ENCODE assay signal across 1 cellular context in genomic region chr2:219081701-219082331, GRCh38.
TF ChIP-seq lines count a peak whose summit lies in the region.

No MANE protein-coding gene starts in this region.

TF ChIP-seq in HepG2, 621 proteins besides CTCF, POLR2A, EP300 and RAD21:
- no peak for TF ChIP-seq U2AF1 (optimal IDR thresholded peaks at IDR 0.05; ENCODE audit: low read depth, low read length)
- TF ChIP-seq ZNF747 (CRISPR knock-in tag; IDR thresholded peaks at IDR 0.05; ENCODE audit: borderline replicate concordance): no peak
- TF ChIP-seq, protein P1, sequence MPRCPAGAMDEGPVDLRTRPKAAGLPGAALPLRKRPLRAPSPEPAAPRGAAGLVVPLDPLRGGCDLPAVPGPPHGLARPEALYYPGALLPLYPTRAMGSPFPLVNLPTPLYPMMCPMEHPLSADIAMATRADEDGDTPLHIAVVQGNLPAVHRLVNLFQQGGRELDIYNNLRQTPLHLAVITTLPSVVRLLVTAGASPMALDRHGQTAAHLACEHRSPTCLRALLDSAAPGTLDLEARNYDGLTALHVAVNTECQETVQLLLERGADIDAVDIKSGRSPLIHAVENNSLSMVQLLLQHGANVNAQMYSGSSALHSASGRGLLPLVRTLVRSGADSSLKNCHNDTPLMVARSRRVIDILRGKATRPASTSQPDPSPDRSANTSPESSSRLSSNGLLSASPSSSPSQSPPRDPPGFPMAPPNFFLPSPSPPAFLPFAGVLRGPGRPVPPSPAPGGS (CRISPR knock-in tag; IDR thresholded peaks at IDR 0.05): no peak
- TF ChIP-seq ZGPAT (CRISPR knock-in tag; IDR thresholded peaks at IDR 0.05): 0 out of 2 replicates have a peak, but pooled peaks have one; percentile 5
- no peak for TF ChIP-seq MIXL1 (CRISPR knock-in tag; IDR thresholded peaks at IDR 0.05)
- no peak for TF ChIP-seq ZNF430 (CRISPR knock-in tag; IDR thresholded peaks at IDR 0.05)
- no peak for TF ChIP-seq ZSCAN30 (CRISPR knock-in tag; IDR thresholded peaks at IDR 0.05)
- TF ChIP-seq XRCC5 (optimal IDR thresholded peaks at IDR 0.05; ENCODE audit: low read length): no peak
- TF ChIP-seq, protein P2, sequence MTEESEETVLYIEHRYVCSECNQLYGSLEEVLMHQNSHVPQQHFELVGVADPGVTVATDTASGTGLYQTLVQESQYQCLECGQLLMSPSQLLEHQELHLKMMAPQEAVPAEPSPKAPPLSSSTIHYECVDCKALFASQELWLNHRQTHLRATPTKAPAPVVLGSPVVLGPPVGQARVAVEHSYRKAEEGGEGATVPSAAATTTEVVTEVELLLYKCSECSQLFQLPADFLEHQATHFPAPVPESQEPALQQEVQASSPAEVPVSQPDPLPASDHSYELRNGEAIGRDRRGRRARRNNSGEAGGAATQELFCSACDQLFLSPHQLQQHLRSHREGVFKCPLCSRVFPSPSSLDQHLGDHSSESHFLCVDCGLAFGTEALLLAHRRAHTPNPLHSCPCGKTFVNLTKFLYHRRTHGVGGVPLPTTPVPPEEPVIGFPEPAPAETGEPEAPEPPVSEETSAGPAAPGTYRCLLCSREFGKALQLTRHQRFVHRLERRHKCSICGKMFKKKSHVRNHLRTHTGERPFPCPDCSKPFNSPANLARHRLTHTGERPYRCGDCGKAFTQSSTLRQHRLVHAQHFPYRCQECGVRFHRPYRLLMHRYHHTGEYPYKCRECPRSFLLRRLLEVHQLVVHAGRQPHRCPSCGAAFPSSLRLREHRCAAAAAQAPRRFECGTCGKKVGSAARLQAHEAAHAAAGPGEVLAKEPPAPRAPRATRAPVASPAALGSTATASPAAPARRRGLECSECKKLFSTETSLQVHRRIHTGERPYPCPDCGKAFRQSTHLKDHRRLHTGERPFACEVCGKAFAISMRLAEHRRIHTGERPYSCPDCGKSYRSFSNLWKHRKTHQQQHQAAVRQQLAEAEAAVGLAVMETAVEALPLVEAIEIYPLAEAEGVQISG (CRISPR knock-in tag; IDR thresholded peaks at IDR 0.05): no peak
- peak; percentile 10; the same call in 1 of the 2 replicates for TF ChIP-seq ELF3 (CRISPR knock-in tag; IDR thresholded peaks at IDR 0.05)
- TF ChIP-seq ARID5B (CRISPR knock-in tag; IDR thresholded peaks at IDR 0.05): 0 out of 2 replicates have a peak, but pooled peaks have one; percentile 43
- TF ChIP-seq TBX2 (CRISPR knock-in tag; IDR thresholded peaks at IDR 0.05; ENCODE audit: borderline replicate concordance): 0 out of 2 replicates have a peak, but pooled peaks have one; percentile 8
- TF ChIP-seq CCDC6 (CRISPR knock-in tag; IDR thresholded peaks at IDR 0.05): no peak
- TF ChIP-seq, protein P3, sequence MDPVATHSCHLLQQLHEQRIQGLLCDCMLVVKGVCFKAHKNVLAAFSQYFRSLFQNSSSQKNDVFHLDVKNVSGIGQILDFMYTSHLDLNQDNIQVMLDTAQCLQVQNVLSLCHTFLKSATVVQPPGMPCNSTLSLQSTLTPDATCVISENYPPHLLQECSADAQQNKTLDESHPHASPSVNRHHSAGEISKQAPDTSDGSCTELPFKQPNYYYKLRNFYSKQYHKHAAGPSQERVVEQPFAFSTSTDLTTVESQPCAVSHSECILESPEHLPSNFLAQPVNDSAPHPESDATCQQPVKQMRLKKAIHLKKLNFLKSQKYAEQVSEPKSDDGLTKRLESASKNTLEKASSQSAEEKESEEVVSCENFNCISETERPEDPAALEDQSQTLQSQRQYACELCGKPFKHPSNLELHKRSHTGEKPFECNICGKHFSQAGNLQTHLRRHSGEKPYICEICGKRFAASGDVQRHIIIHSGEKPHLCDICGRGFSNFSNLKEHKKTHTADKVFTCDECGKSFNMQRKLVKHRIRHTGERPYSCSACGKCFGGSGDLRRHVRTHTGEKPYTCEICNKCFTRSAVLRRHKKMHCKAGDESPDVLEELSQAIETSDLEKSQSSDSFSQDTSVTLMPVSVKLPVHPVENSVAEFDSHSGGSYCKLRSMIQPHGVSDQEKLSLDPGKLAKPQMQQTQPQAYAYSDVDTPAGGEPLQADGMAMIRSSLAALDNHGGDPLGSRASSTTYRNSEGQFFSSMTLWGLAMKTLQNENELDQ (CRISPR knock-in tag; IDR thresholded peaks at IDR 0.05; ENCODE audit: borderline replicate concordance): no peak
- TF ChIP-seq MAF1 (CRISPR knock-in tag; IDR thresholded peaks at IDR 0.05; ENCODE audit: borderline replicate concordance): no peak
- 0 out of 2 replicates have a peak, but pooled peaks have one; percentile 1 for TF ChIP-seq KAT8 (CRISPR knock-in tag; IDR thresholded peaks at IDR 0.05)
- TF ChIP-seq SMARCE1 (IDR thresholded peaks at IDR 0.05; ENCODE audit: borderline replicate concordance): no peak
- TF ChIP-seq TCF12 (IDR thresholded peaks at IDR 0.05): no peak
- TF ChIP-seq TCF12 (CRISPR knock-in tag; IDR thresholded peaks at IDR 0.05): no peak
- no peak for TF ChIP-seq NFYC (CRISPR knock-in tag; IDR thresholded peaks at IDR 0.05)
- no peak for TF ChIP-seq SRSF4 (IDR thresholded peaks at IDR 0.05; ENCODE audit: low read depth, low read length, poor library complexity, severe bottlenecking)
- TF ChIP-seq, protein P4, sequence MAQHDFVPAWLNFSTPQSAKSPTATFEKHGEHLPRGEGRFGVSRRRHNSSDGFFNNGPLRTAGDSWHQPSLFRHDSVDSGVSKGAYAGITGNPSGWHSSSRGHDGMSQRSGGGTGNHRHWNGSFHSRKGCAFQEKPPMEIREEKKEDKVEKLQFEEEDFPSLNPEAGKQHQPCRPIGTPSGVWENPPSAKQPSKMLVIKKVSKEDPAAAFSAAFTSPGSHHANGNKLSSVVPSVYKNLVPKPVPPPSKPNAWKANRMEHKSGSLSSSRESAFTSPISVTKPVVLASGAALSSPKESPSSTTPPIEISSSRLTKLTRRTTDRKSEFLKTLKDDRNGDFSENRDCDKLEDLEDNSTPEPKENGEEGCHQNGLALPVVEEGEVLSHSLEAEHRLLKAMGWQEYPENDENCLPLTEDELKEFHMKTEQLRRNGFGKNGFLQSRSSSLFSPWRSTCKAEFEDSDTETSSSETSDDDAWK (CRISPR knock-in tag; IDR thresholded peaks at IDR 0.05): no peak
- TF ChIP-seq RBM39 (IDR thresholded peaks at IDR 0.05; ENCODE audit: low read depth, low read length, poor library complexity, severe bottlenecking): no peak
- TF ChIP-seq, protein P5, sequence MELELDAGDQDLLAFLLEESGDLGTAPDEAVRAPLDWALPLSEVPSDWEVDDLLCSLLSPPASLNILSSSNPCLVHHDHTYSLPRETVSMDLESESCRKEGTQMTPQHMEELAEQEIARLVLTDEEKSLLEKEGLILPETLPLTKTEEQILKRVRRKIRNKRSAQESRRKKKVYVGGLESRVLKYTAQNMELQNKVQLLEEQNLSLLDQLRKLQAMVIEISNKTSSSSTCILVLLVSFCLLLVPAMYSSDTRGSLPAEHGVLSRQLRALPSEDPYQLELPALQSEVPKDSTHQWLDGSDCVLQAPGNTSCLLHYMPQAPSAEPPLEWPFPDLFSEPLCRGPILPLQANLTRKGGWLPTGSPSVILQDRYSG (CRISPR knock-in tag; IDR thresholded peaks at IDR 0.05): no peak
- TF ChIP-seq GABPA (IDR thresholded peaks at IDR 0.05; ENCODE audit: low read depth, low read length): no peak
- TF ChIP-seq GABPA (CRISPR knock-in tag; IDR thresholded peaks at IDR 0.05; ENCODE audit: low read depth): no peak
- no peak for TF ChIP-seq HOXA9 (CRISPR knock-in tag; IDR thresholded peaks at IDR 0.05; ENCODE audit: borderline replicate concordance)
- TF ChIP-seq ZNF775 (CRISPR knock-in tag; IDR thresholded peaks at IDR 0.05; ENCODE audit: borderline replicate concordance): no peak
- TF ChIP-seq ZNF883 (CRISPR knock-in tag; IDR thresholded peaks at IDR 0.05; ENCODE audit: not compliant biosample characterization): no peak
- no peak for TF ChIP-seq MYC (CRISPR knock-in tag; IDR thresholded peaks at IDR 0.05; ENCODE audit: borderline replicate concordance)
- TF ChIP-seq, protein P6, sequence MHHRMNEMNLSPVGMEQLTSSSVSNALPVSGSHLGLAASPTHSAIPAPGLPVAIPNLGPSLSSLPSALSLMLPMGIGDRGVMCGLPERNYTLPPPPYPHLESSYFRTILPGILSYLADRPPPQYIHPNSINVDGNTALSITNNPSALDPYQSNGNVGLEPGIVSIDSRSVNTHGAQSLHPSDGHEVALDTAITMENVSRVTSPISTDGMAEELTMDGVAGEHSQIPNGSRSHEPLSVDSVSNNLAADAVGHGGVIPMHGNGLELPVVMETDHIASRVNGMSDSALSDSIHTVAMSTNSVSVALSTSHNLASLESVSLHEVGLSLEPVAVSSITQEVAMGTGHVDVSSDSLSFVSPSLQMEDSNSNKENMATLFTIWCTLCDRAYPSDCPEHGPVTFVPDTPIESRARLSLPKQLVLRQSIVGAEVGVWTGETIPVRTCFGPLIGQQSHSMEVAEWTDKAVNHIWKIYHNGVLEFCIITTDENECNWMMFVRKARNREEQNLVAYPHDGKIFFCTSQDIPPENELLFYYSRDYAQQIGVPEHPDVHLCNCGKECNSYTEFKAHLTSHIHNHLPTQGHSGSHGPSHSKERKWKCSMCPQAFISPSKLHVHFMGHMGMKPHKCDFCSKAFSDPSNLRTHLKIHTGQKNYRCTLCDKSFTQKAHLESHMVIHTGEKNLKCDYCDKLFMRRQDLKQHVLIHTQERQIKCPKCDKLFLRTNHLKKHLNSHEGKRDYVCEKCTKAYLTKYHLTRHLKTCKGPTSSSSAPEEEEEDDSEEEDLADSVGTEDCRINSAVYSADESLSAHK (CRISPR knock-in tag; IDR thresholded peaks at IDR 0.05; ENCODE audit: borderline replicate concordance): no peak
- TF ChIP-seq ZNF124 (CRISPR knock-in tag; IDR thresholded peaks at IDR 0.05): 0 out of 2 replicates have a peak, but pooled peaks have one; percentile 12
- no peak for TF ChIP-seq ZNF792 (CRISPR knock-in tag; IDR thresholded peaks at IDR 0.05)
- no peak for TF ChIP-seq SALL2 (CRISPR knock-in tag; IDR thresholded peaks at IDR 0.05)
- TF ChIP-seq ZNF691 (CRISPR knock-in tag; IDR thresholded peaks at IDR 0.05; ENCODE audit: borderline replicate concordance, low read depth): no peak
- no peak for TF ChIP-seq NFYB (CRISPR knock-in tag; IDR thresholded peaks at IDR 0.05)
- TF ChIP-seq ZKSCAN5 (CRISPR knock-in tag; IDR thresholded peaks at IDR 0.05): no peak
- peak; percentile 60 for TF ChIP-seq HNF4A (CRISPR knock-in tag; IDR thresholded peaks at IDR 0.05)
- TF ChIP-seq HNF4G (IDR thresholded peaks at IDR 0.05; ENCODE audit: borderline replicate concordance, low read depth, low read length): peak; percentile 45; the same call in 1 of the 2 replicates
- TF ChIP-seq HNF4G (CRISPR knock-in tag; IDR thresholded peaks at IDR 0.05; ENCODE audit: borderline replicate concordance, low read depth): no peak
- TF ChIP-seq ZNF383 (CRISPR knock-in tag; IDR thresholded peaks at IDR 0.05; ENCODE audit: borderline replicate concordance): no peak
